ENCODE assay signal across 1 cellular context in the genomic region with DNA sequence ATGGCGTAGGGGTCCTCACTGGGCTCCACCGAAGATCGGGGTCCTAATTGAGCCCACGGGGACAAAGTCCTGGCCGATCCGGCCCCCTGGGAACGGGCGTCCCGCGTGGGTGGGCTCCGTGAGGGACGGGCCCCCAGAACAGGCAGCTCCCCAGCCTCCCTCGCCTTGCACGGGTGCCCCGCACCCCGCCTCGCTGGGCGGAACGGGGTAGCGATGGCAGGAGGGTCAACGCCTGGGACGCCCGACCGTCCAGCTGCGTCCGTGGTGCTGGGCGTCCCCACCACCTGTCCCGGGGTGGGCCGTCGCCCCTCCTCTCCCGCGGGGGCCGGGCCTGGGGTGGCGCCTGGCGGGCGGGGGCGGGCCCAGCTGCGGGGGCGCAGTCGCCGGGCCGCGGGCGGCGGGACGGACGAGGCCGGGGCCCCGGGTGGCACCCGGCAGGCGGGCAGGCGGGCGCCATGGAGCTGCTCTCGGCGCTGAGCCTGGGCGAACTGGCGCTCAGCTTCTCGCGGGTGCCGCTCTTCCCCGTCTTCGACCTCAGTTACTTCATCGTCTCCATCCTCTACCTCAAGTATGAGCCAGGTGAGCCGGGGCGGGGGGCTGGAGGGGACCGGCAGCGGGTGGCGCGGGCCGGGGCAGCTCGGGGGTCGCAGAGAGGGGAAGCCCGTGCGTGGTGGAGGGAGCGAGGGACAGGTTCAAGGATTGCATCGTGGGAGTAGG.
A peak's percentile ranks its signal among the peaks of the same experiment; 100 is the strongest.
TF ChIP-seq lines count a peak whose summit lies in the region.

A gene with protein sequence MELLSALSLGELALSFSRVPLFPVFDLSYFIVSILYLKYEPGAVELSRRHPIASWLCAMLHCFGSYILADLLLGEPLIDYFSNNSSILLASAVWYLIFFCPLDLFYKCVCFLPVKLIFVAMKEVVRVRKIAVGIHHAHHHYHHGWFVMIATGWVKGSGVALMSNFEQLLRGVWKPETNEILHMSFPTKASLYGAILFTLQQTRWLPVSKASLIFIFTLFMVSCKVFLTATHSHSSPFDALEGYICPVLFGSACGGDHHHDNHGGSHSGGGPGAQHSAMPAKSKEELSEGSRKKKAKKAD (plus strand): TSS at position 377 of the 717 bp plus-strand sequence. CDS start 79 bp downstream, at position 456.

TF ChIP-seq in HepG2, 621 proteins besides CTCF, POLR2A, EP300 and RAD21 (continued from another document):
- TF ChIP-seq, protein P1, sequence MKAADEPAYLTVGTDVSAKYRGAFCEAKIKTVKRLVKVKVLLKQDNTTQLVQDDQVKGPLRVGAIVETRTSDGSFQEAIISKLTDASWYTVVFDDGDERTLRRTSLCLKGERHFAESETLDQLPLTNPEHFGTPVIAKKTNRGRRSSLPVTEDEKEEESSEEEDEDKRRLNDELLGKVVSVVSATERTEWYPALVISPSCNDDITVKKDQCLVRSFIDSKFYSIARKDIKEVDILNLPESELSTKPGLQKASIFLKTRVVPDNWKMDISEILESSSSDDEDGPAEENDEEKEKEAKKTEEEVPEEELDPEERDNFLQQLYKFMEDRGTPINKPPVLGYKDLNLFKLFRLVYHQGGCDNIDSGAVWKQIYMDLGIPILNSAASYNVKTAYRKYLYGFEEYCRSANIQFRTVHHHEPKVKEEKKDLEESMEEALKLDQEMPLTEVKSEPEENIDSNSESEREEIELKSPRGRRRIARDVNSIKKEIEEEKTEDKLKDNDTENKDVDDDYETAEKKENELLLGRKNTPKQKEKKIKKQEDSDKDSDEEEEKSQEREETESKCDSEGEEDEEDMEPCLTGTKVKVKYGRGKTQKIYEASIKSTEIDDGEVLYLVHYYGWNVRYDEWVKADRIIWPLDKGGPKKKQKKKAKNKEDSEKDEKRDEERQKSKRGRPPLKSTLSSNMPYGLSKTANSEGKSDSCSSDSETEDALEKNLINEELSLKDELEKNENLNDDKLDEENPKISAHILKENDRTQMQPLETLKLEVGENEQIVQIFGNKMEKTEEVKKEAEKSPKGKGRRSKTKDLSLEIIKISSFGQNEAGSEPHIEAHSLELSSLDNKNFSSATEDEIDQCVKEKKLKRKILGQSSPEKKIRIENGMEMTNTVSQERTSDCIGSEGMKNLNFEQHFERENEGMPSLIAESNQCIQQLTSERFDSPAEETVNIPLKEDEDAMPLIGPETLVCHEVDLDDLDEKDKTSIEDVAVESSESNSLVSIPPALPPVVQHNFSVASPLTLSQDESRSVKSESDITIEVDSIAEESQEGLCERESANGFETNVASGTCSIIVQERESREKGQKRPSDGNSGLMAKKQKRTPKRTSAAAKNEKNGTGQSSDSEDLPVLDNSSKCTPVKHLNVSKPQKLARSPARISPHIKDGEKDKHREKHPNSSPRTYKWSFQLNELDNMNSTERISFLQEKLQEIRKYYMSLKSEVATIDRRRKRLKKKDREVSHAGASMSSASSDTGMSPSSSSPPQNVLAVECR (CRISPR knock-in tag; IDR thresholded peaks at IDR 0.05; ENCODE audit: borderline replicate concordance), result peak; percentile 4; the same call in 1 of the 2 replicates
- TF ChIP-seq SP1 (IDR thresholded peaks at IDR 0.05), result no peak
- peak; percentile 29; the same call in 1 of the 2 replicates for TF ChIP-seq SP1 (CRISPR knock-in tag; IDR thresholded peaks at IDR 0.05)
- TF ChIP-seq RBAK (CRISPR knock-in tag; IDR thresholded peaks at IDR 0.05), result no peak
- no peak for TF ChIP-seq ZNF296 (CRISPR knock-in tag; conservative IDR thresholded peaks at IDR 0.05)
- no peak for TF ChIP-seq NFE2L2 (IDR thresholded peaks at IDR 0.05; ENCODE audit: low read length)
- TF ChIP-seq ZNF367 (CRISPR knock-in tag; IDR thresholded peaks at IDR 0.05; ENCODE audit: borderline replicate concordance), result no peak
- TF ChIP-seq ZBTB42 (CRISPR knock-in tag; IDR thresholded peaks at IDR 0.05), result no peak
- TF ChIP-seq ZNF543 (CRISPR knock-in tag; IDR thresholded peaks at IDR 0.05), result peak; percentile 27; the same call in 1 of the 2 replicates
- TF ChIP-seq RBM22 (optimal IDR thresholded peaks at IDR 0.05; ENCODE audit: low read length), result no peak
- TF ChIP-seq SRSF9 (IDR thresholded peaks at IDR 0.05; ENCODE audit: borderline replicate concordance, insufficient read depth, low read depth, low read length, poor library complexity, severe bottlenecking), result no peak
- TF ChIP-seq TCF12 (IDR thresholded peaks at IDR 0.05), result no peak
- 0 out of 2 replicates have a peak, but pooled peaks have one; percentile 41 for TF ChIP-seq TCF12 (CRISPR knock-in tag; IDR thresholded peaks at IDR 0.05)
- TF ChIP-seq, protein P2, sequence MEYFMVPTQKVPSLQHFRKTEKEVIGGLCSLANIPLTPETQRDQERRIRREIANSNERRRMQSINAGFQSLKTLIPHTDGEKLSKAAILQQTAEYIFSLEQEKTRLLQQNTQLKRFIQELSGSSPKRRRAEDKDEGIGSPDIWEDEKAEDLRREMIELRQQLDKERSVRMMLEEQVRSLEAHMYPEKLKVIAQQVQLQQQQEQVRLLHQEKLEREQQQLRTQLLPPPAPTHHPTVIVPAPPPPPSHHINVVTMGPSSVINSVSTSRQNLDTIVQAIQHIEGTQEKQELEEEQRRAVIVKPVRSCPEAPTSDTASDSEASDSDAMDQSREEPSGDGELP (IDR thresholded peaks at IDR 0.05; ENCODE audit: borderline replicate concordance, low read depth), result peak; percentile 68; the same call in 1 of the 2 replicates
- 0 out of 2 replicates have a peak, but pooled peaks have one; percentile 16 for TF ChIP-seq ETV5 (CRISPR knock-in tag; IDR thresholded peaks at IDR 0.05; ENCODE audit: borderline replicate concordance)
- TF ChIP-seq ATF7 (IDR thresholded peaks at IDR 0.05), result no peak
- TF ChIP-seq ATF7 (CRISPR knock-in tag; IDR thresholded peaks at IDR 0.05), result no peak
- TF ChIP-seq POLR2G (IDR thresholded peaks at IDR 0.05; ENCODE audit: low read depth, low read length), result peak; percentile 43
- 0 out of 2 replicates have a peak, but pooled peaks have one; percentile 18 for TF ChIP-seq SP5 (CRISPR knock-in tag; IDR thresholded peaks at IDR 0.05; ENCODE audit: borderline replicate concordance, low read depth)
- TF ChIP-seq ZBTB1 (CRISPR knock-in tag; IDR thresholded peaks at IDR 0.05; ENCODE audit: borderline replicate concordance), result 0 out of 2 replicates have a peak, but pooled peaks have one; percentile 22
- TF ChIP-seq ZNF550 (CRISPR knock-in tag; IDR thresholded peaks at IDR 0.05; ENCODE audit: borderline replicate concordance), result no peak
- peak; percentile 17; the same call in 1 of the 2 replicates for TF ChIP-seq ZFP36L1 (CRISPR knock-in tag; IDR thresholded peaks at IDR 0.05)
- TF ChIP-seq, protein P3, sequence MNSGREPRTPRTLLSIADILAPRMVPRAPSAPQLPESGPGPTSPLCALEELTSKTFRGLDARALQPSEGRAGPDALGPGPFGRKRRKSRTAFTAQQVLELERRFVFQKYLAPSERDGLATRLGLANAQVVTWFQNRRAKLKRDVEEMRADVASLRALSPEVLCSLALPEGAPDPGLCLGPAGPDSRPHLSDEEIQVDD (CRISPR knock-in tag; IDR thresholded peaks at IDR 0.05; ENCODE audit: borderline replicate concordance), result peak; percentile 64; the same call in 1 of the 2 replicates
- no peak for TF ChIP-seq RARG (CRISPR knock-in tag; IDR thresholded peaks at IDR 0.05; ENCODE audit: low read depth)
- TF ChIP-seq MXI1 (IDR thresholded peaks at IDR 0.05; ENCODE audit: borderline replicate concordance, low read depth, low read length), result peak; percentile 12; the same call in 1 of the 3 replicates
- peak; percentile 59; the same call in 1 of the 2 replicates for TF ChIP-seq RBFOX2 (IDR thresholded peaks at IDR 0.05; ENCODE audit: low read depth, low read length)
- TF ChIP-seq ZMAT3 (CRISPR knock-in tag; conservative IDR thresholded peaks at IDR 0.05), result no peak
- 0 out of 2 replicates have a peak, but pooled peaks have one; percentile 17 for TF ChIP-seq ZZZ3 (CRISPR knock-in tag; IDR thresholded peaks at IDR 0.05; ENCODE audit: borderline replicate concordance)
- 0 out of 2 replicates have a peak, but pooled peaks have one; percentile 7 for TF ChIP-seq ZNF572 (CRISPR knock-in tag; IDR thresholded peaks at IDR 0.05)
- TF ChIP-seq ZC3H13 (CRISPR knock-in tag; IDR thresholded peaks at IDR 0.05), result 0 out of 2 replicates have a peak, but pooled peaks have one; percentile 24
